7 cellular contexts compared by ENCODE assay signal in the genomic region with DNA sequence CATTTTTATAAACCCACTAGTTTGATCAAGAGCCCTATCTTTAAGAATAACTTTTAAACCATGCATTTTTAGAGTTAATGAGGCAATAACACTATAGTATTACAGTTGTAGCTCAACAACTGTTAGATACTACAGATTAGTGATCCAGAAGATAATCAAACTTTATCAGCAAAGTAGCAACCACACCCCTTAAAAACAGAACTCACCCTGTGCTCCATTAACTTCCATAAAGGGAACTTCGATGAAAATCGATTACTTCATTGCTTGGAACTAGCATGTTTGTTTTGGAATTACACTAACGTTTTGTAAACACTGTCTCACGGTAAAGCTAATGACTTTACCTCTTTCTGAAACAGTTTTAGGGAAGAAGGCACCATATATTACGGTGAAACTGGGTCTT. TPM values are rescaled to one million over a fixed set of nuclear protein-coding genes. Genes with fewer than 3 reads are reported as not detected.
A peak's percentile ranks its signal among the peaks of the same experiment; 100 is the strongest.
DNase-seq lines count a peak whose midpoint lies in the region; ATAC-seq and TF ChIP-seq lines count a peak whose summit lies in the region.

No MANE protein-coding gene starts in this region.

- no peak for ATAC-seq in RWPE2 (ENCODE audit: low read depth)
- no peak for ATAC-seq in foreskin keratinocyte
- no peak for ATAC-seq in GM18858 (IDR thresholded peaks at IDR 0.05; ENCODE audit: unreplicated experiment)

- H3K27ac ChIP-seq in RWPE2 (ENCODE audit: poor library complexity, severe bottlenecking), result peak overlapping the region; percentile 66
- peak overlapping the region; percentile 62 for H3K27ac ChIP-seq in foreskin keratinocyte
- peak overlapping the region in 10 of 21 experiments; percentile 79 to 94 (median 86) for H3K27ac ChIP-seq in skin epidermis

- peaks cover 12% of the 10 kb centered on the region for H3K4me1 ChIP-seq in RWPE2 (ENCODE audit: insufficient read depth, poor library complexity, severe bottlenecking)
- H3K4me1 ChIP-seq in foreskin keratinocyte, result peaks cover 11% of the 10 kb centered on the region

- peaks cover 17% of the 10 kb centered on the region for H3K27me3 ChIP-seq in H7 (ENCODE audit: control insufficient read depth, insufficient read depth, low read length)
- H3K27me3 ChIP-seq in RWPE2 (ENCODE audit: insufficient read depth, poor library complexity, severe bottlenecking), result no peaks in the 10 kb centered on the region
- peaks cover under 1% of the 10 kb centered on the region for H3K27me3 ChIP-seq in foreskin keratinocyte

- H3K4me3 ChIP-seq in H7 (ENCODE audit: insufficient read depth, low read depth, low read length) (peak overlapping the region; percentile 87), RWPE2 (ENCODE audit: severe bottlenecking) (peak overlapping the region; percentile 98), skin epidermis (peak overlapping the region; percentile 83 to 99 (median 89))

- no peaks in the 10 kb centered on the region for H3K36me3 ChIP-seq in H7 (replicated peaks; ENCODE audit: control insufficient read depth, insufficient read depth, low read length)
- H3K36me3 ChIP-seq in RWPE2 (ENCODE audit: low read depth), result peaks cover 19% of the 10 kb centered on the region

- peak; percentile 21 for DNase-seq in H7
- DNase-seq in RWPE2 (ENCODE audit: low spot score), result no peak
- peak in 1 of 2 donors; percentile 13 for DNase-seq in foreskin keratinocyte
- DNase-seq in NCI-H82 (lab: John Stamatoyannopoulos, UW), result no peak
- no peak for DNase-seq in NCI-H1436 (lab: John Stamatoyannopoulos, UW)

- no peak for TF ChIP-seq CTCF in RWPE2 (IDR thresholded peaks at IDR 0.05; ENCODE audit: poor library complexity, severe bottlenecking)
- TF ChIP-seq CTCF in foreskin keratinocyte (conservative IDR thresholded peaks at IDR 0.05), result no peak

- no peaks in the 10 kb centered on the region for H3K9me3 ChIP-seq in RWPE2 (ENCODE audit: severe bottlenecking)

RNA-seq across cellular contexts. Expression of gene SGPP1, which starts 1.4 kb away (rescaled TPM):
- total RNA-seq in H7 (2014; rRNA removed; shearing (Covaris generic)), result 12.5 and 15.0 TPM in 2 replicates
- total RNA-seq in foreskin keratinocyte, result 22.7 and 22.9 TPM in 2 replicates
- polyA plus RNA-seq in foreskin keratinocyte, result 8.5 and 9.9 TPM in 2 replicates
